Comparison of ENCODE assay signal across 17 cellular contexts in the genomic region with DNA sequence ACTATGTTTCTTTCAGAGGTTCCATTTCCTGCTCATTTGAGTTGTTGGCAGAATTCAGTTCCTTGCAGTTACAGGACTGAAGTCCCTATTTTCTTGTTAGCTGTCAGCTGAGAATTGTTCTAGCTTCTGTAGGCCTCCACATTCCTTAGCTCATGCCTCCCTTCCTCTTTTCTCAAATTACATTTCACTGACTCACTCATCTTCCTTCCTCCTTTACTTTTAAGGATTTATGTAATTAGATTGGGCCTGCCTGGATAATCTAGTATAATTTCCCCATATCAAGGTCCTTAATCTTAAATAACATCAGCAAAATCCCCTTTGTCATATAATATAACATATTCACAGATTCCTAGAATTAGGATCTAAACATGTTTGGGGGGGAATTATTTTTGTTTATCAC. TPM values are rescaled to one million over a fixed set of nuclear protein-coding genes. Genes with fewer than 3 reads are reported as not detected.
A peak's percentile ranks its signal among the peaks of the same experiment; 100 is the strongest.
DNase-seq lines count a peak whose midpoint lies in the region; ATAC-seq, FAIRE-seq and TF ChIP-seq lines count a peak whose summit lies in the region.
"Had no signal": no experiment of that assay in that cellular context is flagged by ENCODE, and none has a peak within 500 bp of the region (broad histone marks: within the 10 kb centered on the region; RNA-seq: fewer than 3 reads in every experiment).

No MANE protein-coding gene starts in this region.

- peak overlapping the region in 1 of 3 experiments; percentile 5; a peak in 1 of 7 replicates for H3K27ac Mint-ChIP-seq in H9
- H3K27ac Mint-ChIP-seq: effector memory CD8-positive, alpha-beta T cell had no signal

- ATAC-seq in HG03135 (IDR thresholded peaks at IDR 0.05; ENCODE audit: unreplicated experiment) (no peak), GM19328 (IDR thresholded peaks at IDR 0.05; ENCODE audit: unreplicated experiment) (no peak)
- ATAC-seq: effector memory CD8-positive, alpha-beta T cell; K562 had no signal

- H2AK5ac ChIP-seq in H9 (ENCODE audit: insufficient read length, low read length), result no peak overlapping the region

- H3K9me3 ChIP-seq in thyroid gland, result no peaks in the 10 kb centered on the region
- H3K9me3 ChIP-seq in H9 (ENCODE audit: control insufficient read depth, low read depth, low read length), result no peaks in the 10 kb centered on the region
- H3K9me3 ChIP-seq: ovary, testis had no signal

- no peak overlapping the region for H3K4me3 ChIP-seq in thyroid gland (replicated peaks in 1 of 3)
- H3K4me3 ChIP-seq: K562, ovary, testis had no signal

- H3K9me3 Mint-ChIP-seq in H9, result peaks cover 4% of the 10 kb centered on the region in 2 experiments; a peak in 4 of 5 replicates

- no peak overlapping the region for H2BK120ac ChIP-seq in H9 (ENCODE audit: low read depth, low read length, poor library complexity, severe bottlenecking)

- intact Hi-C loops in thyroid gland (cut with DNase I), result no loop called here

- H3K4me3 Mint-ChIP-seq in H9, result no peak overlapping the region
- H3K4me3 Mint-ChIP-seq: effector memory CD8-positive, alpha-beta T cell had no signal

- H3K36me3 Mint-ChIP-seq in H9 (ENCODE audit: insufficient read depth in 1 of 3, low read depth in 3 of 3), result peaks cover 0 to 7% (median 4%) of the 10 kb centered on the region in 3 experiments; a peak in 5 of 7 replicates

- H3K4me2 ChIP-seq in H9 (ENCODE audit: insufficient read depth, insufficient read length, low read length), result no peak overlapping the region

- peaks cover 24 to 37% of the 10 kb centered on the region in 2 experiments for H3K4me1 Mint-ChIP-seq in H9

- no peak for TF ChIP-seq POLR2A in thyroid gland (IDR thresholded peaks at IDR 0.05)

- no peaks in the 10 kb centered on the region for H3K23me2 ChIP-seq in H9 (ENCODE audit: insufficient read length, low read depth, low read length, poor library complexity, severe bottlenecking)

- H3K4ac ChIP-seq in H9 (ENCODE audit: low read depth, low read length), result no peak overlapping the region

- no peaks in the 10 kb centered on the region for H4K20me1 ChIP-seq in H9 (ENCODE audit: control insufficient read depth, insufficient read depth, insufficient read length)

- H4K5ac ChIP-seq in H9 (ENCODE audit: insufficient read length, low read depth, low read length), result no peak overlapping the region

- no peak for FAIRE-seq in RCC 7860 (lab: Jason Lieb, UNC)
- FAIRE-seq: K562 had no signal

- H2BK12ac ChIP-seq in H9 (ENCODE audit: insufficient read length, low read depth, low read length), result no peak overlapping the region

- DNase-seq in HCEC 1CT, result peak; percentile 80
- DNase-seq in RCC 7860 (ENCODE audit: low spot score), result peak; percentile 28
- peak; percentile 15 for DNase-seq in fibroblast of gingiva (ENCODE audit: low read depth)
- peak; percentile 81 for DNase-seq in pulmonary artery endothelial cell (ENCODE audit: low read depth, low spot score)
- no peak for DNase-seq in thyroid gland
- no peak for DNase-seq in H9
- DNase-seq: activated CD4-positive, alpha-beta T cell treated with anti-CD3 and anti-CD28 coated beads, Interleukin-2, amount 50 U/mL, for 1 hour; activated naive CD4-positive, alpha-beta T cell treated with anti-CD3 and anti-CD28 coated beads, Interleukin-2, amount 50 U/mL, for 16 hours; DMS153; effector memory CD8-positive, alpha-beta T cell; NCI-H2171; ovary; SHP77 treated with DMSO at 0.1 percent for 48 hours; testis had no signal

- H2BK5ac ChIP-seq in H9 (ENCODE audit: insufficient read length, low read length), result no peak overlapping the region

- no peaks in the 10 kb centered on the region for H3K27me3 ChIP-seq in thyroid gland
- no peaks in the 10 kb centered on the region for H3K27me3 ChIP-seq in H9 (ENCODE audit: insufficient read depth, low read length)
- H3K27me3 ChIP-seq: ovary, testis had no signal

- no peak overlapping the region for H3K9ac ChIP-seq in H9 (ENCODE audit: extremely low read depth, insufficient read length, low read length)

- no peaks in the 10 kb centered on the region for H3K36me3 ChIP-seq in thyroid gland
- H3K36me3 ChIP-seq: ovary had no signal

- no peak overlapping the region for H4K91ac ChIP-seq in H9 (ENCODE audit: insufficient read length, low read depth, low read length)

- no peak overlapping the region for H2BK15ac ChIP-seq in H9 (ENCODE audit: low read depth, low read length)

- H2AFZ ChIP-seq in H9 (ENCODE audit: low read length), result no peak overlapping the region

- TF ChIP-seq CTCF in thyroid gland (IDR thresholded peaks at IDR 0.05), result no peak
- TF ChIP-seq CTCF in H9 (conservative IDR thresholded peaks at IDR 0.05), result no peak

- H3K79me1 ChIP-seq in H9 (ENCODE audit: insufficient read depth, low read depth, low read length, poor library complexity, severe bottlenecking), result no peaks in the 10 kb centered on the region

- no peak overlapping the region for H3K23ac ChIP-seq in H9 (ENCODE audit: insufficient read length, low read depth, low read length)

- no peak overlapping the region for H3K14ac ChIP-seq in H9 (ENCODE audit: insufficient read depth, low read length)

- H3K27ac ChIP-seq in thyroid gland (no peak overlapping the region), H9 (ENCODE audit: insufficient read length, low read depth, low read length) (no peak overlapping the region)
- H3K27ac ChIP-seq: ovary, testis had no signal

- H3K4me1 ChIP-seq in thyroid gland (no peaks in the 10 kb centered on the region), H9 (ENCODE audit: insufficient read depth, low read length) (peaks cover 5% of the 10 kb centered on the region; the same call in 1 of the 2 replicates)
- H3K4me1 ChIP-seq: testis had no signal

- no peak overlapping the region for H3K56ac ChIP-seq in H9 (ENCODE audit: insufficient read length, low read depth, low read length)

- H3K18ac ChIP-seq in H9 (ENCODE audit: insufficient read length, low read depth, low read length), result no peak overlapping the region

- H2BK20ac ChIP-seq in H9 (ENCODE audit: low read depth, low read length, poor library complexity, severe bottlenecking), result no peak overlapping the region

- no peak overlapping the region for H3T11ph ChIP-seq in H9 (ENCODE audit: low read length)

- H4K8ac ChIP-seq in H9 (replicated peaks; ENCODE audit: insufficient read length, low read depth, low read length), result no peak overlapping the region

- no peaks in the 10 kb centered on the region for H3K27me3 Mint-ChIP-seq in H9 (ENCODE audit: low read depth)
- H3K27me3 Mint-ChIP-seq: effector memory CD8-positive, alpha-beta T cell had no signal

- no peaks in the 10 kb centered on the region for H3K79me2 ChIP-seq in H9 (ENCODE audit: insufficient read depth, low read length)

RNA-seq across cellular contexts. Expression of gene RBMS3, which starts 40.6 kb away (rescaled TPM):
- 49.5 and 56.3 TPM in 2 replicates for total RNA-seq in pulmonary artery endothelial cell
- total RNA-seq in thyroid gland, result 100 to 1,000 TPM; 116 to 171 (median 152) TPM
- 7.3 and 8.1 TPM in 2 replicates for total RNA-seq in H9 (2021)

Comparison
In these comparisons a context has a peak if more than half of its experiments do, and no peak if none do; other contexts are left out.
1. DNase-seq: peak in HCEC 1CT (single experiment), RCC 7860 (single experiment), fibroblast of gingiva (single experiment) and pulmonary artery endothelial cell (single experiment); none in thyroid gland (0 of 2) and H9 (single experiment).